In the genomic region with DNA sequence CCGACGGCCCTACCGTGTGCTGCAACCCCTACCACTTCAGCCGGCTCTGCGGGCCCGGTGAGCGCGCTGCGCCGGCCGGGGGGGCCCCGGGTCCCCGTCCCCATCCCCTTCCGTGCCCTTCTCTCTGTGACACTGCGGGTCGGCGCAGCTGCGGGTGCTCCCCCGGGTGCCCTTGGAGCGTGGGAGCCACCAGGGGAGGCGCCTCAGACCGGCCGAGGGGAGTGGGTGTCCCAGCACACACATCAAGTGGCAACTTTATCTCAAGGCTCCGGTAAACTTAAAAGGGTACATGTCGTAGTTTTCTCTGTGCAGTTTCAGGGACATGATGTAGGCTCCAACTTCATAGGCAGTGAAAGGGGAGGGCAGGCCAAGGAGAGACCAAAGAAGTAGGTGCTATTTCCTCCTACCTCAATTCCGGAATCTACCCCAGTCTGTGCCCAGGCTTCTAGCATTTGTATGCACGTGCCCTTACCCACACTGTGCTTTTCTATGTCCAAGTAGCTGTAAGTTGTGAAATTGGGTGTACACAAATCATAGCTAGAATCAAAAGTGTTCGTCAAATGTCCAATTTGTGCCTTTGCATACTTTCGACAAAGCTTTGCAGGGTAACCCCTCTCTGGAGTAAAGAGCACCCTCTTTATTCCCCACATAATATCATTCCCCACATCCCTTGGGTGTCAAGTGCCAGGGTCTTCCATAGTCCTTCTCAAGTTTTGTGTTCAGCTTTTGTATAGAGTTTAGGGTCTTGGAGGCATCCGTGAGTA, we compare ENCODE assay signal across 8 cellular contexts. TPM values are rescaled to one million over a fixed set of nuclear protein-coding genes. Genes with fewer than 3 reads are reported as not detected.
DNase-seq lines count a peak whose midpoint lies in the region; ATAC-seq and TF ChIP-seq lines count a peak whose summit lies in the region.

No MANE protein-coding gene starts in this region.

- H3K9me3 Mint-ChIP-seq in activated CD8-positive, alpha-beta T cell treated with anti-CD3 and anti-CD28 coated beads for 36 hours = no peaks in the 10 kb centered on the region
- no peaks in the 10 kb centered on the region for H3K9me3 Mint-ChIP-seq in stimulated activated naive B cell treated with anti-CD40 and anti-IgM and Interleukin-4, amounts not matched to agents 10 μg/mL and 1 μg/mL and 100 μg/mL, for 72 hours

- POLR2A ChIA-PET in activated CD8-positive, alpha-beta T cell treated with anti-CD3 and anti-CD28 coated beads for 36 hours (lab: Charles Lee) = interaction anchor here (0.6 to 1.1 kb wide), 4 partner anchors 10 to 23 kb away, joined by 3 to 4 read pairs (median 4); no protein-coding TSS in a partner anchor
- POLR2A ChIA-PET in RWPE1 (lab: Yijun Ruan, JAX; ENCODE audit: low non-redundant PET) = no interaction called here

- H3K4me3 ChIP-seq in iPS-18c (ENCODE audit: insufficient read depth, low read depth, low read length) = peak overlapping the region; percentile 40

- no peaks in the 10 kb centered on the region for H3K9me3 ChIP-seq in iPS-18c (ENCODE audit: control insufficient read depth, insufficient read depth, low read length)

- H3K27me3 Mint-ChIP-seq in activated CD8-positive, alpha-beta T cell treated with anti-CD3 and anti-CD28 coated beads for 36 hours = peaks cover 21% of the 10 kb centered on the region
- H3K27me3 Mint-ChIP-seq in stimulated activated naive B cell treated with anti-CD40 and anti-IgM and Interleukin-4, amounts not matched to agents 10 μg/mL and 1 μg/mL and 100 μg/mL, for 72 hours = peaks cover 25 to 35% of the 10 kb centered on the region in 2 donors

- H3K27ac Mint-ChIP-seq in activated CD8-positive, alpha-beta T cell treated with anti-CD3 and anti-CD28 coated beads for 36 hours = no peak overlapping the region
- H3K27ac Mint-ChIP-seq in stimulated activated naive B cell treated with anti-CD40 and anti-IgM and Interleukin-4, amounts not matched to agents 10 μg/mL and 1 μg/mL and 100 μg/mL, for 72 hours = peak overlapping the region; percentile 42

- DNase-seq in NOMO-1 (lab: John Stamatoyannopoulos, UW; ENCODE audit: unreplicated experiment in 2 of 2) = peak; percentile 8
- no peak for DNase-seq in NOMO-1 treated with DMSO at 0.1 percent for 48 hours (lab: John Stamatoyannopoulos, UW; ENCODE audit: unreplicated experiment)
- DNase-seq in activated CD8-positive, alpha-beta T cell treated with anti-CD3 and anti-CD28 coated beads for 36 hours = no peak
- no peak for DNase-seq in stimulated activated naive B cell treated with anti-CD40 and anti-IgM and Interleukin-4, amounts not matched to agents 10 μg/mL and 1 μg/mL and 100 μg/mL, for 72 hours
- no peak for DNase-seq in RWPE1 (ENCODE audit: low spot score)

- no peaks in the 10 kb centered on the region for H3K36me3 Mint-ChIP-seq in activated CD8-positive, alpha-beta T cell treated with anti-CD3 and anti-CD28 coated beads for 36 hours (ENCODE audit: low read depth)
- peaks cover 0 to 1% of the 10 kb centered on the region in 2 donors for H3K36me3 Mint-ChIP-seq in stimulated activated naive B cell treated with anti-CD40 and anti-IgM and Interleukin-4, amounts not matched to agents 10 μg/mL and 1 μg/mL and 100 μg/mL, for 72 hours

- H3K27ac ChIP-seq in RWPE1 = no peak overlapping the region

- intact Hi-C loops in activated CD8-positive, alpha-beta T cell treated with anti-CD3 and anti-CD28 coated beads for 36 hours (cut with micrococcal nuclease) = no loop called here

- TF ChIP-seq CTCF in activated CD8-positive, alpha-beta T cell treated with anti-CD3 and anti-CD28 coated beads for 36 hours (IDR thresholded peaks at IDR 0.05) = no peak
- TF ChIP-seq CTCF in RWPE1 (conservative IDR thresholded peaks at IDR 0.05; ENCODE audit: low read depth) = no peak

- CTCF ChIA-PET in activated CD8-positive, alpha-beta T cell treated with anti-CD3 and anti-CD28 coated beads for 36 hours (lab: Charles Lee) = interaction anchor here (0.8 to 3.8 kb wide), 5 partner anchors 11 to 147 kb away, joined by 3 to 15 read pairs (median 5); no protein-coding TSS in a partner anchor
- CTCF ChIA-PET in RWPE1 (lab: Yijun Ruan, JAX) = interaction anchor here (0.6 to 0.8 kb wide), 2 partner anchors 85 to 96 kb away, joined by 3 to 6 read pairs; no protein-coding TSS in a partner anchor

- peaks cover 11% of the 10 kb centered on the region for H3K4me1 Mint-ChIP-seq in activated CD8-positive, alpha-beta T cell treated with anti-CD3 and anti-CD28 coated beads for 36 hours (ENCODE audit: low read depth)
- peaks cover 11 to 24% of the 10 kb centered on the region in 2 donors for H3K4me1 Mint-ChIP-seq in stimulated activated naive B cell treated with anti-CD40 and anti-IgM and Interleukin-4, amounts not matched to agents 10 μg/mL and 1 μg/mL and 100 μg/mL, for 72 hours

- ATAC-seq in activated CD8-positive, alpha-beta T cell treated with anti-CD3 and anti-CD28 coated beads for 36 hours = no peak
- no peak for ATAC-seq in stimulated activated naive B cell treated with anti-CD40 and anti-IgM and Interleukin-4, amounts not matched to agents 10 μg/mL and 1 μg/mL and 100 μg/mL, for 72 hours (replicated peaks)
- ATAC-seq in HG02623 (IDR thresholded peaks at IDR 0.05; ENCODE audit: unreplicated experiment) = no peak
- no peak for ATAC-seq in GM18907 (IDR thresholded peaks at IDR 0.05; ENCODE audit: unreplicated experiment)

- peak overlapping the region; percentile 51 for H3K4me3 Mint-ChIP-seq in activated CD8-positive, alpha-beta T cell treated with anti-CD3 and anti-CD28 coated beads for 36 hours
- peak overlapping the region; percentile 48 for H3K4me3 Mint-ChIP-seq in stimulated activated naive B cell treated with anti-CD40 and anti-IgM and Interleukin-4, amounts not matched to agents 10 μg/mL and 1 μg/mL and 100 μg/mL, for 72 hours

RNA-seq across cellular contexts. Expression of a gene that starts 2.2 kb away (rescaled TPM):
- under 1 TPM; 0.25 to 0.41 TPM for total RNA-seq in activated CD8-positive, alpha-beta T cell treated with anti-CD3 and anti-CD28 coated beads for 36 hours

Comparison
In these comparisons a context has a peak if more than half of its experiments do, and no peak if none do; other contexts are left out.
1. DNase-seq: peak in NOMO-1 (2 of 2); none in NOMO-1 treated with DMSO at 0.1 percent for 48 hours (single experiment), activated CD8-positive, alpha-beta T cell treated with anti-CD3 and anti-CD28 coated beads for 36 hours (single experiment), stimulated activated naive B cell treated with anti-CD40 and anti-IgM and Interleukin-4, amounts not matched to agents 10 μg/mL and 1 μg/mL and 100 μg/mL, for 72 hours (single experiment) and RWPE1 (single experiment).